ENCODE assay signal across 1 cellular context in the genomic region with DNA sequence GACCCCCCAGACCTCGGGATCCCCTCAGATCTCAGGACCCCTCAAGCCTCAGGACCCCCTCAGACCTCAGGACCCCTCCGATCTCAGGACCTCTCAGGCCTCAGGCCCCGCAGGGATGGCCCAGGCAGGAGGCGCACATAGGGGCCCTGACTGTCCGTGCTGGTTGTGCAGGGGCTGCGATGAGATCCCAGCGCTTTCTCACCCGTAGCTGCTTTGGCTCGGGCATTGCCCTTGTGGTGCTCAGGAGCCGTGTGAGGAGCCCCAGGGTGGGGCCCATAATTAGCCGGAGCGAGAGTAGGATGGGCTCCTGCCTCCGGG.
TF ChIP-seq lines count a peak whose summit lies in the region.

No MANE protein-coding gene starts in this region.

TF ChIP-seq in HEK293, 187 proteins besides CTCF, POLR2A, EP300 and RAD21 (continued from another document):
- no peak for TF ChIP-seq SALL2 (tag by site-specific recombination; IDR thresholded peaks at IDR 0.05; ENCODE audit: borderline replicate concordance)
- no peak for TF ChIP-seq ZFP37 (tag by site-specific recombination; IDR thresholded peaks at IDR 0.05)
- TF ChIP-seq, protein P1, sequence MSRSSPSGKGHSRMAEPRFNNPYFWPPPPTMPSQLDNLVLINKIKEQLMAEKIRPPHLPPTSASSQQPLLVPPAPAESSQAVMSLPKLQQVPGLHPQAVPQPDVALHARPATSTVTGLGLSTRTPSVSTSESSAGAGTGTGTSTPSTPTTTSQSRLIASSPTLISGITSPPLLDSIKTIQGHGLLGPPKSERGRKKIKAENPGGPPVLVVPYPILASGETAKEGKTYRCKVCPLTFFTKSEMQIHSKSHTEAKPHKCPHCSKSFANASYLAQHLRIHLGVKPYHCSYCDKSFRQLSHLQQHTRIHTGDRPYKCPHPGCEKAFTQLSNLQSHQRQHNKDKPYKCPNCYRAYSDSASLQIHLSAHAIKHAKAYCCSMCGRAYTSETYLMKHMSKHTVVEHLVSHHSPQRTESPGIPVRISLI (tag by site-specific recombination; IDR thresholded peaks at IDR 0.05), result no peak
- TF ChIP-seq GLI4 (tag by site-specific recombination; IDR thresholded peaks at IDR 0.05), result no peak
